In the genomic region with DNA sequence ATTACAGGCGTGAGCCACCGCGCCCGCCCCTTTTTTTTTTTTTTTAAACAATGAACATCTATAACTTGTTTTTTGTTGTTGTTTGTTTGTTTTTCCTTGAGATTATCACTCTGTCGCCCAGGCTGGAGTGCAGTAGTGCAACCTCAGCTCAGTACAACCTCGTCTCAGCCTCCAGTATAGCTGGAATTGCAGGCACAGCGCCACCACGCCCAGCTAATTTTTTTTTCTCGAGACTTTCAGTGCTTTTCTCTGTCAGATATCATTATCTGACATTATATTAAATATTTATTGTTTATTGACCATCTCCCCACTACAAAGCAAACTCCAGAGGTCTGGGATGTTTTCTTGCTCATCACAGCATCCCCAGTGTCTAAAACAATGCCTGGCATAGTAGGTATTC, we compare ENCODE assay signal across 1 cellular context.
TF ChIP-seq lines count a peak whose summit lies in the region.

No MANE protein-coding gene starts in this region.

TF ChIP-seq in HepG2, 621 proteins besides CTCF, POLR2A, EP300 and RAD21:
- TF ChIP-seq STAG1 (CRISPR knock-in tag; IDR thresholded peaks at IDR 0.05): 0 out of 2 replicates have a peak, but pooled peaks have one; percentile 12
- TF ChIP-seq, protein P1, sequence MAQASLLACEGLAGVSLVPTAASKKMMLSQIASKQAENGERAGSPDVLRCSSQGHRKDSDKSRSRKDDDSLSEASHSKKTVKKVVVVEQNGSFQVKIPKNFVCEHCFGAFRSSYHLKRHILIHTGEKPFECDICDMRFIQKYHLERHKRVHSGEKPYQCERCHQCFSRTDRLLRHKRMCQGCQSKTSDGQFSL (CRISPR knock-in tag; IDR thresholded peaks at IDR 0.05): no peak
- 0 out of 2 replicates have a peak, but pooled peaks have one; percentile 28 for TF ChIP-seq KDM2A (CRISPR knock-in tag; IDR thresholded peaks at IDR 0.05; ENCODE audit: borderline replicate concordance, low read depth)
- TF ChIP-seq RFXANK (CRISPR knock-in tag; IDR thresholded peaks at IDR 0.05): no peak
- TF ChIP-seq PLRG1 (conservative IDR thresholded peaks at IDR 0.05): no peak
- TF ChIP-seq, protein P2, sequence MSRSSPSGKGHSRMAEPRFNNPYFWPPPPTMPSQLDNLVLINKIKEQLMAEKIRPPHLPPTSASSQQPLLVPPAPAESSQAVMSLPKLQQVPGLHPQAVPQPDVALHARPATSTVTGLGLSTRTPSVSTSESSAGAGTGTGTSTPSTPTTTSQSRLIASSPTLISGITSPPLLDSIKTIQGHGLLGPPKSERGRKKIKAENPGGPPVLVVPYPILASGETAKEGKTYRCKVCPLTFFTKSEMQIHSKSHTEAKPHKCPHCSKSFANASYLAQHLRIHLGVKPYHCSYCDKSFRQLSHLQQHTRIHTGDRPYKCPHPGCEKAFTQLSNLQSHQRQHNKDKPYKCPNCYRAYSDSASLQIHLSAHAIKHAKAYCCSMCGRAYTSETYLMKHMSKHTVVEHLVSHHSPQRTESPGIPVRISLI (CRISPR knock-in tag; IDR thresholded peaks at IDR 0.05; ENCODE audit: borderline replicate concordance): peak; percentile 55; the same call in 1 of the 2 replicates
- TF ChIP-seq, protein P3, sequence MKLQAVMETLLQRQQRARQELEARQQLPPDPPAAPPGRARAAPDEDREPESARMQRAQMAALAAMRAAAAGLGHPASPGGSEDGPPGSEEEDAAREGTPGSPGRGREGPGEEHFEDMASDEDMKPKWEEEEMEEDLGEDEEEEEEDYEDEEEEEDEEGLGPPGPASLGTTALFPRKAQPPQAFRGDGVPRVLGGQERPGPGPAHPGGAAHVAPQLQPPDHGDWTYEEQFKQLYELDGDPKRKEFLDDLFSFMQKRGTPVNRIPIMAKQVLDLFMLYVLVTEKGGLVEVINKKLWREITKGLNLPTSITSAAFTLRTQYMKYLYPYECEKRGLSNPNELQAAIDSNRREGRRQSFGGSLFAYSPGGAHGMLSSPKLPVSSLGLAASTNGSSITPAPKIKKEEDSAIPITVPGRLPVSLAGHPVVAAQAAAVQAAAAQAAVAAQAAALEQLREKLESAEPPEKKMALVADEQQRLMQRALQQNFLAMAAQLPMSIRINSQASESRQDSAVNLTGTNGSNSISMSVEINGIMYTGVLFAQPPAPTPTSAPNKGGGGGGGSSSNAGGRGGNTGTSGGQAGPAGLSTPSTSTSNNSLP (IDR thresholded peaks at IDR 0.05; ENCODE audit: low read depth, low read length): no peak
- no peak for TF ChIP-seq SOX13 (IDR thresholded peaks at IDR 0.05)
- TF ChIP-seq SOX13 (CRISPR knock-in tag; conservative IDR thresholded peaks at IDR 0.05 in 1 of 2, IDR thresholded peaks at IDR 0.05 in 1 of 2): no peak
- TF ChIP-seq ERF (CRISPR knock-in tag; IDR thresholded peaks at IDR 0.05): no peak
